8 cellular contexts compared by ENCODE assay signal in the genomic region with DNA sequence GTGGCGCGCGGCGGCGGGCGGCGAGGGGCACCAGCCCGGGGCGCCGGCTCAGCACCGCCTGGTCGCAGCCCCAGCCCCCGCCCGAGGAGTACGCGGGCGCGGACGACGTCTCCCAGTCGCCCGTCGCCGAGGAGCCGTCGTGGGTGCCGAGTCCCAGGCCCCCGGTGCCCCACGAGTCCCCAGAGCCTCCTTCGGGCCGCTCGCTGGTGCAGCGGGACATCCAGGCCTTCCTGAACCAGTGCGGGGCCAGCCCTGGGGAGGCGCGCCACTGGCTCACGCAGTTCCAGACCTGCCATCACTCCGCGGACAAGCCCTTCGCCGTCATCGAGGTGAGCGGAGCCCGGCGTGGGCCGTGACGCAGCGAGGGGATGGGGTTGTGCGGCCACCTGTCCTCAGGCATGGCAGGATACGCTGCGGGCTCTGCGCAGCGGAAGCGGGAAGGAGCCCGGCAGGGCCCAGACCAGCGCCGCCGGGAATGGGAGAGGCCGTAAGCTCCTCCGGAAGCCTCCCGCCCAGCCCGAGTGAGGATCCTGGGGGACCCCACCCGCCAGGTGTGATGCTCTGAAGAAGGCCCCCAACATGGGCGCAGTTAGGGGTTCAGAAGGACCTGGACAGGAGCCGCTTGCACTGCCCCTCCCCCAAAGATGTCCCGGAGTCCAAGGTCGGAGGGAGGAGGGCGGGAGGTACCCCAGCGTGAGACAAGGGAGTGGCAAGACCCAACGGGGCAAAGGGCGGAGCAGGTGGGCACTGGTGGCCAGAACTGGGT. TPM values are rescaled to one million over a fixed set of nuclear protein-coding genes. Genes with fewer than 3 reads are reported as not detected.
DNase-seq lines count a peak whose midpoint lies in the region; ATAC-seq and TF ChIP-seq lines count a peak whose summit lies in the region.
"Had no signal": no experiment of that assay in that cellular context is flagged by ENCODE, and none has a peak within 500 bp of the region (broad histone marks: within the 10 kb centered on the region; RNA-seq: fewer than 3 reads in every experiment).

No MANE protein-coding gene starts in this region.

- WGBS in spleen, 5 donors = 2 to 11% (median 3%) methylated on average over 18 to 71 of the region's 71 CpGs

- H3K9me3 ChIP-seq in HUES6 (ENCODE audit: control insufficient read depth, insufficient read depth, low read depth, low read length) (no peaks in the 10 kb centered on the region), iPS-15b (ENCODE audit: control insufficient read depth, insufficient read depth, low read length) (no peaks in the 10 kb centered on the region), spleen (no peaks in the 10 kb centered on the region)

- peak overlapping the region; percentile 24 for H3K4me3 Mint-ChIP-seq in activated T-cell treated with anti-CD3 and anti-CD28 coated beads, Interleukin-2, amount 50 U/mL, for 4 hours

- H3K27ac ChIP-seq in HUES6 (ENCODE audit: low read depth, low read length) (no peak overlapping the region), spleen (peak overlapping the region in 1 of 8 donors; percentile 33)

- TF ChIP-seq POLR2A in spleen (IDR thresholded peaks at IDR 0.05) = no peak

- peaks cover 4% of the 10 kb centered on the region for H3K36me3 ChIP-seq in HUES6 (ENCODE audit: control insufficient read depth, insufficient read depth, low read length)
- H3K36me3 ChIP-seq in iPS-15b (ENCODE audit: control insufficient read depth, insufficient read depth, low read length) = no peaks in the 10 kb centered on the region
- H3K36me3 ChIP-seq in spleen = peaks cover 0 to 7% (median 0%) of the 10 kb centered on the region in 6 donors

- no peaks in the 10 kb centered on the region for H3K9me3 Mint-ChIP-seq in activated T-cell treated with anti-CD3 and anti-CD28 coated beads, Interleukin-2, amount 50 U/mL, for 4 hours

- peaks cover 2% of the 10 kb centered on the region for H3K27me3 Mint-ChIP-seq in activated T-cell treated with anti-CD3 and anti-CD28 coated beads, Interleukin-2, amount 50 U/mL, for 4 hours (ENCODE audit: low read depth)

- H3K4me1 ChIP-seq in HUES6 (ENCODE audit: control insufficient read depth, insufficient read depth, low read length) (peaks cover 14% of the 10 kb centered on the region), iPS-15b (ENCODE audit: control insufficient read depth, insufficient read depth, low read length) (peaks cover 7% of the 10 kb centered on the region), spleen (peaks cover 29 to 48% (median 41%) of the 10 kb centered on the region in 6 donors)

- peaks cover 42% of the 10 kb centered on the region for H3K27me3 ChIP-seq in HUES6 (ENCODE audit: control insufficient read depth, insufficient read depth, low read length)
- peaks cover 28% of the 10 kb centered on the region for H3K27me3 ChIP-seq in iPS-15b (ENCODE audit: control insufficient read depth, insufficient read depth, low read length)
- peaks cover 8 to 68% (median 28%) of the 10 kb centered on the region in 7 donors for H3K27me3 ChIP-seq in spleen (replicated peaks in 1 of 7)

- TF ChIP-seq CTCF in spleen (IDR thresholded peaks at IDR 0.05 in 8 of 11, conservative IDR thresholded peaks at IDR 0.05 in 3 of 11) = no peak

- H3K4me3 ChIP-seq in HUES6 (ENCODE audit: low read depth, low read length) (peak overlapping the region; percentile 86), iPS-15b (ENCODE audit: low read depth, low read length) (peak overlapping the region; percentile 90), spleen (peak overlapping the region; percentile 12 to 76 (median 61))

- ATAC-seq in activated T-cell treated with anti-CD3 and anti-CD28 coated beads, Interleukin-2, amount 50 U/mL, for 4 hours = no peak
- ATAC-seq in HG02610 (IDR thresholded peaks at IDR 0.05; ENCODE audit: unreplicated experiment) (no peak), HG03571 (IDR thresholded peaks at IDR 0.05; ENCODE audit: unreplicated experiment) (no peak)

- peaks cover 23% of the 10 kb centered on the region for H3K4me1 Mint-ChIP-seq in activated T-cell treated with anti-CD3 and anti-CD28 coated beads, Interleukin-2, amount 50 U/mL, for 4 hours (ENCODE audit: low read depth)

- no peak for DNase-seq in activated T-cell treated with anti-CD3 and anti-CD28 coated beads, Interleukin-2, amount 50 U/mL, for 4 hours
- DNase-seq in spleen (peak; percentile 81), HuH-7.5 (ENCODE audit: low spot score) (no peak)

- intact Hi-C loops in spleen (cut with DNase I; ENCODE audit: low total_unique reads) = no loop called here

- peaks cover 4% of the 10 kb centered on the region for H3K36me3 Mint-ChIP-seq in activated T-cell treated with anti-CD3 and anti-CD28 coated beads, Interleukin-2, amount 50 U/mL, for 4 hours (ENCODE audit: insufficient read depth)
- H3K36me3 Mint-ChIP-seq: activated naive CD8-positive, alpha-beta T cell had no signal

- H3K9ac ChIP-seq in HUES6 (ENCODE audit: low read length) (peak overlapping the region; percentile 57), iPS-15b (ENCODE audit: low read depth, low read length) (peak overlapping the region; percentile 37)

RNA-seq across cellular contexts. Expression of gene NAGS, which starts 0.5 kb away (rescaled TPM):
- total RNA-seq in activated T-cell treated with anti-CD3 and anti-CD28 coated beads, Interleukin-2, amount 50 U/mL, for 4 hours = under 1 TPM; 0.25 to 0.52 (median 0.45) TPM
- total RNA-seq in spleen = 1 to 10 TPM in 4 of 7 donors, under 1 TPM in 3; 0.65 to 1.8 (median 1.0) TPM
- under 1 TPM; 0.39 to 0.90 (median 0.82) TPM for polyA plus RNA-seq in spleen

RNA-seq across cellular contexts. Expression of gene TMEM101, which starts 9.8 kb away (rescaled TPM):
- 10 to 100 TPM; 20.2 to 23.1 (median 22.5) TPM for total RNA-seq in activated T-cell treated with anti-CD3 and anti-CD28 coated beads, Interleukin-2, amount 50 U/mL, for 4 hours
- 10 to 100 TPM; 15.9 to 30.6 (median 20.3) TPM for total RNA-seq in spleen
- 10 to 100 TPM; 16.5 to 23.1 (median 22.3) TPM for polyA plus RNA-seq in spleen

RNA-seq across cellular contexts. Expression of gene PYY, which starts 51.2 kb away (rescaled TPM):
- not detected for total RNA-seq in activated T-cell treated with anti-CD3 and anti-CD28 coated beads, Interleukin-2, amount 50 U/mL, for 4 hours
- not detected for total RNA-seq in spleen
- not detected for polyA plus RNA-seq in spleen
